Comparison of ENCODE assay signal across 2 cellular contexts in genomic region chr11:131633978-131634377, GRCh38.
TF ChIP-seq lines count a peak whose summit lies in the region.

No MANE protein-coding gene starts in this region.

TF ChIP-seq in WTC11, 78 proteins besides CTCF, POLR2A, EP300 and RAD21 (continued from another document):
- TF ChIP-seq ZNF317 (CRISPR knock-in tag; IDR thresholded peaks at IDR 0.05; ENCODE audit: borderline replicate concordance, low read depth) (no peak), ZNF396 (CRISPR knock-in tag; IDR thresholded peaks at IDR 0.05; ENCODE audit: borderline replicate concordance) (no peak), ESRRA (CRISPR knock-in tag; IDR thresholded peaks at IDR 0.05; ENCODE audit: borderline replicate concordance) (no peak), JUN (CRISPR knock-in tag; IDR thresholded peaks at IDR 0.05) (no peak), ZMAT4 (CRISPR knock-in tag; IDR thresholded peaks at IDR 0.05) (no peak), CREM (CRISPR knock-in tag; IDR thresholded peaks at IDR 0.05) (no peak), NR1H2 (CRISPR knock-in tag; IDR thresholded peaks at IDR 0.05) (no peak), FOXJ3 (CRISPR knock-in tag; IDR thresholded peaks at IDR 0.05; ENCODE audit: borderline replicate concordance) (no peak)
- TF ChIP-seq, protein P1, sequence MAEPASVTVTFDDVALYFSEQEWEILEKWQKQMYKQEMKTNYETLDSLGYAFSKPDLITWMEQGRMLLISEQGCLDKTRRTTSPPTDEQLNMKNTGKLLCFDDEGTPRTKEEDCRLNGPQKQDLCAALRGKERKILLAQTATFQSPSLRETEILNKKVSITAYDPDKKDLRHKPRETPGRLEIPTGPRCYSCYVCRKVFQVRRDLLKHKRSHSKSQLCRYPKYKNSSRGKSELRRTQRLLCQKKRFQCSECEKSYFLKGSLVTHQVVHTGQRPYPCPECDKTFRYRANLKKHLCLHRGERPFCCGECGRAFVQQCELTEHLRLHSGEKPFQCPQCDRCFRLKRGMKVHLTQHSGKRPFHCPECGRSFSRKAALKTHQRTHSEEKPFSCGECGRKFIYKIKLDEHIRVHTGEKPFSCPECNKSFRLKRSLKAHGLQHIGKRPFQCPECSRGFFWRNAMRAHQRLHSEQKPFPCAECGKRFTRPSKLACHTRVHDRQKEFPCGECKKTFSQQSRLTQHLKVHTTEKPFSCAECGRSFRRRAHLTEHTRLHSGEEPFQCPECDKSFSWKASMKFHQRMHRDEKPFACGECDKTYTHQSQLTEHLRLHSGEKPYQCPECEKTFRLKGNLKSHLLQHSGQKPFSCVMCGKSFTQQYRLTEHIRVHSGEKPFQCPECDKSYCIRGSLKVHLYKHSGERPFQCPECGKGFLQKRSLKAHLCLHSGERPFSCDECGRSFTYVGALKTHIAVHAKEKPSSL (CRISPR knock-in tag; conservative IDR thresholded peaks at IDR 0.05), result no peak

TF ChIP-seq in SK-N-SH treated with all-trans-retinoic acid at 6 μM for 48 hours, 23 proteins besides CTCF, POLR2A, EP300 and RAD21 (continued from another document):
- TF ChIP-seq ZFP3 (CRISPR knock-in tag; IDR thresholded peaks at IDR 0.05), result no peak
- TF ChIP-seq ARNTL (CRISPR knock-in tag; IDR thresholded peaks at IDR 0.05; ENCODE audit: borderline replicate concordance, low read depth), result no peak
- TF ChIP-seq, protein P2, sequence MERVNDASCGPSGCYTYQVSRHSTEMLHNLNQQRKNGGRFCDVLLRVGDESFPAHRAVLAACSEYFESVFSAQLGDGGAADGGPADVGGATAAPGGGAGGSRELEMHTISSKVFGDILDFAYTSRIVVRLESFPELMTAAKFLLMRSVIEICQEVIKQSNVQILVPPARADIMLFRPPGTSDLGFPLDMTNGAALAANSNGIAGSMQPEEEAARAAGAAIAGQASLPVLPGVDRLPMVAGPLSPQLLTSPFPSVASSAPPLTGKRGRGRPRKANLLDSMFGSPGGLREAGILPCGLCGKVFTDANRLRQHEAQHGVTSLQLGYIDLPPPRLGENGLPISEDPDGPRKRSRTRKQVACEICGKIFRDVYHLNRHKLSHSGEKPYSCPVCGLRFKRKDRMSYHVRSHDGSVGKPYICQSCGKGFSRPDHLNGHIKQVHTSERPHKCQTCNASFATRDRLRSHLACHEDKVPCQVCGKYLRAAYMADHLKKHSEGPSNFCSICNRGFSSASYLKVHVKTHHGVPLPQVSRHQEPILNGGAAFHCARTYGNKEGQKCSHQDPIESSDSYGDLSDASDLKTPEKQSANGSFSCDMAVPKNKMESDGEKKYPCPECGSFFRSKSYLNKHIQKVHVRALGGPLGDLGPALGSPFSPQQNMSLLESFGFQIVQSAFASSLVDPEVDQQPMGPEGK (CRISPR knock-in tag; IDR thresholded peaks at IDR 0.05; ENCODE audit: borderline replicate concordance), result no peak
